In genomic region chr3:2156244-2156847, GRCh38 we compare ENCODE assay signal across 8 cellular contexts. TPM values are rescaled to one million over a fixed set of nuclear protein-coding genes. Genes with fewer than 3 reads are reported as not detected.
DNase-seq lines count a peak whose midpoint lies in the region; ATAC-seq, FAIRE-seq and TF ChIP-seq lines count a peak whose summit lies in the region.

No MANE protein-coding gene starts in this region.

- H3K79me2 ChIP-seq in Karpas-422 (ENCODE audit: low read length), result no peaks in the 10 kb centered on the region

- FAIRE-seq in bronchial epithelial cell (lab: Jason Lieb, UNC), result no peak

- no peak overlapping the region for H3K27ac ChIP-seq in Karpas-422 (ENCODE audit: low read length)
- no peak overlapping the region for H3K27ac ChIP-seq in thyroid gland

- DNase-seq in Ammon's horn (ENCODE audit: low spot score), result peak; percentile 11
- DNase-seq in Karpas-422, result peak; percentile 75
- DNase-seq in bronchial epithelial cell (ENCODE audit: low read depth), result no peak
- DNase-seq in thyroid gland, result peak in 1 of 2 donors; percentile 19
- DNase-seq in cerebellum (ENCODE audit: low spot score), result no peak
- DNase-seq in middle frontal gyrus (ENCODE audit: extremely low spot score, low spot score), result no peak
- no peak for DNase-seq in GF-D8 (lab: John Stamatoyannopoulos, UW)

- H4K20me1 ChIP-seq in Karpas-422 (ENCODE audit: insufficient read depth, low read depth, low read length), result no peaks in the 10 kb centered on the region

- H3K36me3 ChIP-seq in Karpas-422 (ENCODE audit: insufficient read depth, low read length) (no peaks in the 10 kb centered on the region), bronchial epithelial cell (ENCODE audit: control insufficient read depth, insufficient read depth, low read length) (no peaks in the 10 kb centered on the region), thyroid gland (no peaks in the 10 kb centered on the region)

- ATAC-seq in GM19023 (IDR thresholded peaks at IDR 0.05; ENCODE audit: unreplicated experiment), result peak; percentile 58

- TF ChIP-seq CTCF in bronchial epithelial cell (IDR thresholded peaks at IDR 0.05; ENCODE audit: insufficient read depth, low read length, severe bottlenecking) (peak; percentile 42), thyroid gland (IDR thresholded peaks at IDR 0.05) (peak in 4 of 6 experiments; percentile 30 to 59 (median 38))

- WGBS in thyroid gland, 2 donors, result 53 to 67% methylated on average over 19 of the region's 19 CpGs

- H3K4me2 ChIP-seq in Karpas-422 (ENCODE audit: low read depth, low read length, poor library complexity, severe bottlenecking), result peak overlapping the region; percentile 45

- H2AFZ ChIP-seq in Karpas-422 (ENCODE audit: low read length), result peak overlapping the region; percentile 63; the same call in 1 of the 2 replicates

- H3K27me3 ChIP-seq in Karpas-422 (ENCODE audit: low read length) (peaks cover 2% of the 10 kb centered on the region; the same call in 1 of the 2 replicates), bronchial epithelial cell (ENCODE audit: control insufficient read depth, insufficient read depth, low read length) (no peaks in the 10 kb centered on the region), thyroid gland (no peaks in the 10 kb centered on the region)

- no peak overlapping the region for H3K9ac ChIP-seq in Karpas-422 (ENCODE audit: low read length)

- H3K4me1 ChIP-seq in Karpas-422 (ENCODE audit: low read length) (no peaks in the 10 kb centered on the region; the same call in 1 of the 2 replicates), thyroid gland (peaks cover 2 to 9% of the 10 kb centered on the region in 2 donors)

- H3K9me2 ChIP-seq in Karpas-422 (replicated peaks; ENCODE audit: insufficient read depth, low read length), result no peaks in the 10 kb centered on the region

- H3K4me3 ChIP-seq in Karpas-422 (ENCODE audit: low read length) (no peak overlapping the region; the same call in 1 of the 2 replicates), bronchial epithelial cell (ENCODE audit: low read depth, low read length) (no peak overlapping the region), thyroid gland (replicated peaks in 1 of 3) (no peak overlapping the region)

- intact Hi-C loops in thyroid gland (cut with DNase I), result no loop called here

- TF ChIP-seq POLR2A in thyroid gland (IDR thresholded peaks at IDR 0.05), result no peak

- no peaks in the 10 kb centered on the region for H3K9me3 ChIP-seq in Karpas-422 (ENCODE audit: low read length)
- no peaks in the 10 kb centered on the region for H3K9me3 ChIP-seq in thyroid gland

RNA-seq across cellular contexts. Expression of gene CNTN4, which starts 57.7 kb away (rescaled TPM):
- total RNA-seq in Karpas-422 (2014; rRNA removed; shearing (Covaris generic); ENCODE audit: low replicate concordance), result 0.18 and 0.19 TPM in 2 replicates
- total RNA-seq in bronchial epithelial cell, result 0.26 and 0.79 TPM in 2 replicates
- 100 to 1,000 TPM in 1 of 4 donors, 10 to 100 TPM in 3; 33.6 to 112 (median 53.1) TPM for total RNA-seq in thyroid gland
- 57.6 TPM for total RNA-seq in cerebellum

Comparison
In these comparisons a context has a peak if more than half of its experiments do, and no peak if none do; other contexts are left out.
1. DNase-seq: peak in Ammon's horn (single experiment) and Karpas-422 (single experiment); none in bronchial epithelial cell (single experiment), cerebellum (single experiment), middle frontal gyrus (single experiment) and GF-D8 (single experiment).
2. RNA of gene CNTN4, which starts 57.7 kb away (total RNA-seq): 33.6 to 112 TPM in thyroid gland and 57.6 TPM in cerebellum (single experiment); 0.26 to 0.79 TPM in bronchial epithelial cell and 0.18 to 0.19 TPM in Karpas-422; every median in the first group is over 10 times any median in the second.